In genomic region chr4:75995727-75996126, GRCh38 we compare ENCODE assay signal across 8 cellular contexts. TPM values are rescaled to one million over a fixed set of nuclear protein-coding genes. Genes with fewer than 3 reads are reported as not detected.
DNase-seq lines count a peak whose midpoint lies in the region; ATAC-seq, FAIRE-seq and TF ChIP-seq lines count a peak whose summit lies in the region.

No MANE protein-coding gene starts in this region.

- H3K9me2 ChIP-seq in Karpas-422 (replicated peaks; ENCODE audit: insufficient read depth, low read length) (no peaks in the 10 kb centered on the region), PC-3 (replicated peaks; ENCODE audit: low read length) (no peaks in the 10 kb centered on the region)

- peaks cover 0 to 2% (median 0%) of the 10 kb centered on the region in 11 donors for H3K9me3 Mint-ChIP-seq in naive thymus-derived CD4-positive, alpha-beta T cell

- POLR2A ChIA-PET in PC-3 (lab: Charles Lee; ENCODE audit: unreplicated experiment) = no interaction called here
- POLR2A ChIA-PET in naive thymus-derived CD4-positive, alpha-beta T cell (lab: Charles Lee) = interaction anchor here (0.6 kb wide), 1 partner anchor 64 kb away, joined by 3 read pairs; no protein-coding TSS in a partner anchor

- no peak overlapping the region for H3K27ac Mint-ChIP-seq in naive thymus-derived CD4-positive, alpha-beta T cell

- no peaks in the 10 kb centered on the region for H3K36me3 ChIP-seq in Karpas-422 (ENCODE audit: insufficient read depth, low read length)
- H3K36me3 ChIP-seq in PC-3 (ENCODE audit: low read depth, low read length) = no peaks in the 10 kb centered on the region
- H3K36me3 ChIP-seq in naive thymus-derived CD4-positive, alpha-beta T cell (ENCODE audit: control insufficient read depth in 2 of 3, insufficient read depth in 3 of 3, low read length in 3 of 3) = peaks cover 0 to under 1% (median 0%) of the 10 kb centered on the region in 3 experiments

- no peak overlapping the region for H3K4me3 ChIP-seq in Karpas-422 (ENCODE audit: low read length)
- H3K4me3 ChIP-seq in PC-3 (ENCODE audit: low read length) = no peak overlapping the region
- H3K4me3 ChIP-seq in naive thymus-derived CD4-positive, alpha-beta T cell (ENCODE audit: low read length) = no peak overlapping the region

- H3K27ac ChIP-seq in Karpas-422 (ENCODE audit: low read length) (no peak overlapping the region), PC-3 (ENCODE audit: low read length) (no peak overlapping the region)
- no peak overlapping the region for H3K27ac ChIP-seq in naive thymus-derived CD4-positive, alpha-beta T cell (ENCODE audit: low read depth, low read length)

- H4K20me1 ChIP-seq in Karpas-422 (ENCODE audit: insufficient read depth, low read depth, low read length) (no peaks in the 10 kb centered on the region), PC-3 (ENCODE audit: low read length) (no peaks in the 10 kb centered on the region)

- H3K27me3 ChIP-seq in Karpas-422 (ENCODE audit: low read length) (no peaks in the 10 kb centered on the region), PC-3 (ENCODE audit: low read length) (no peaks in the 10 kb centered on the region)
- H3K27me3 ChIP-seq in naive thymus-derived CD4-positive, alpha-beta T cell (ENCODE audit: control insufficient read depth in 2 of 2, insufficient read depth in 2 of 2, low read length in 2 of 2) = no peaks in the 10 kb centered on the region

- H3K9ac ChIP-seq in Karpas-422 (ENCODE audit: low read length) (no peak overlapping the region), PC-3 (ENCODE audit: low read length) (no peak overlapping the region)

- H3K27me3 Mint-ChIP-seq in naive thymus-derived CD4-positive, alpha-beta T cell = peaks cover 0 to 10% (median 2%) of the 10 kb centered on the region in 5 donors

- no peaks in the 10 kb centered on the region for H3F3A ChIP-seq in PC-3 (ENCODE audit: low read length, unreplicated experiment)

- peaks cover under 1% of the 10 kb centered on the region for H3K79me2 ChIP-seq in Karpas-422 (ENCODE audit: low read length)
- H3K79me2 ChIP-seq in PC-3 (ENCODE audit: low read length) = peaks cover 4% of the 10 kb centered on the region

- intact Hi-C loops in PC-3 (cut with micrococcal nuclease) = loop anchor here (1.0 kb wide), 1 partner anchor 72 kb away; no protein-coding TSS in a partner anchor
- intact Hi-C loops in naive thymus-derived CD4-positive, alpha-beta T cell (cut with micrococcal nuclease) = loop anchor here (1.0 to 10.0 kb wide), 4 partner anchors 72 to 949 kb away; partner anchors contain the start of genes SCARB2 (in 1 of the 2) and SEPTIN11 (in 1 of the 2)

- DNase-seq in ELF-1 (ENCODE audit: low read depth, low spot score) (peak; percentile 65), Karpas-422 (peak; percentile 77), PC-3 (peak; percentile 73), cerebellar nuclear complex (lab: John Stamatoyannopoulos, UW) (no peak)
- peak in 7 of 9 donors; percentile 13 to 62 (median 43) for DNase-seq in naive thymus-derived CD4-positive, alpha-beta T cell

- H3K4me2 ChIP-seq in Karpas-422 (ENCODE audit: low read depth, low read length, poor library complexity, severe bottlenecking) (no peak overlapping the region), PC-3 (ENCODE audit: low read length) (no peak overlapping the region)

- H3K4me1 ChIP-seq in Karpas-422 (ENCODE audit: low read length) = 0 out of 2 replicates have a peak, but pooled peaks cover 3% of the 10 kb centered on the region
- H3K4me1 ChIP-seq in PC-3 (ENCODE audit: insufficient read depth, low read length) = no peaks in the 10 kb centered on the region
- H3K4me1 ChIP-seq in naive thymus-derived CD4-positive, alpha-beta T cell (ENCODE audit: control insufficient read depth in 2 of 2, insufficient read depth in 2 of 2, low read length in 2 of 2) = no peaks in the 10 kb centered on the region

- peaks cover 0 to 10% (median 5%) of the 10 kb centered on the region in 7 donors for H3K4me1 Mint-ChIP-seq in naive thymus-derived CD4-positive, alpha-beta T cell

- H2AFZ ChIP-seq in Karpas-422 (ENCODE audit: low read length) (no peak overlapping the region), PC-3 (ENCODE audit: low read length) (no peak overlapping the region)

- FAIRE-seq in endometrium (lab: Jason Lieb, UNC) = peak; percentile 89

- no peaks in the 10 kb centered on the region for H3K36me3 Mint-ChIP-seq in naive thymus-derived CD4-positive, alpha-beta T cell

- BruUV-seq in PC-3 (replicated peaks; lab: Mats Ljungman, UMichigan) = no TSS peak

- CTCF ChIA-PET in PC-3 (lab: Charles Lee) = interaction anchor here (0.6 to 1.1 kb wide), 5 partner anchors 67 to 92 kb away, joined by 3 to 6 read pairs (median 4); no protein-coding TSS in a partner anchor
- CTCF ChIA-PET in naive thymus-derived CD4-positive, alpha-beta T cell (lab: Charles Lee) = interaction anchor here (0.6 to 1.9 kb wide), 14 partner anchors 10 to 1085 kb away, joined by 3 to 6 read pairs (median 4); no protein-coding TSS in a partner anchor

- no peaks in the 10 kb centered on the region for H3K9me3 ChIP-seq in Karpas-422 (ENCODE audit: low read length)
- H3K9me3 ChIP-seq in PC-3 (ENCODE audit: low read length) = no peaks in the 10 kb centered on the region
- no peaks in the 10 kb centered on the region for H3K9me3 ChIP-seq in naive thymus-derived CD4-positive, alpha-beta T cell (ENCODE audit: control insufficient read depth in 2 of 3, low read length in 3 of 3)

- TF ChIP-seq CTCF in PC-3 (conservative IDR thresholded peaks at IDR 0.05; ENCODE audit: low read depth, low read length) = peak; percentile 57

- ATAC-seq in PC-3 = peak; percentile 35; the same call in 1 of the 2 replicates
- peak; percentile 39 for ATAC-seq in naive thymus-derived CD4-positive, alpha-beta T cell
- no peak for ATAC-seq in GM21515 (IDR thresholded peaks at IDR 0.05; ENCODE audit: unreplicated experiment)
- no peak for ATAC-seq in HG03565 (IDR thresholded peaks at IDR 0.05; ENCODE audit: unreplicated experiment)

- H3K4me3 Mint-ChIP-seq in naive thymus-derived CD4-positive, alpha-beta T cell = no peak overlapping the region

RNA-seq across cellular contexts. Expression of gene SDAD1, which starts 5.0 kb away (rescaled TPM):
- total RNA-seq in Karpas-422 (2014; rRNA removed; shearing (Covaris generic); ENCODE audit: low replicate concordance) = 24.9 and 27.3 TPM in 2 replicates
- total RNA-seq in PC-3 (2014; rRNA removed) = 29.2 and 34.1 TPM in 2 replicates
- total RNA-seq in naive thymus-derived CD4-positive, alpha-beta T cell = 10 to 100 TPM; 32.6 to 65.1 (median 52.9) TPM
- 100 to 1,000 TPM in 1 of 2 donors, 10 to 100 TPM in 1; 96.6 to 118 TPM for polyA plus RNA-seq in naive thymus-derived CD4-positive, alpha-beta T cell

RNA-seq across cellular contexts. Expression of gene CXCL9, which starts 11.6 kb away (rescaled TPM):
- not detected in 2 replicates for total RNA-seq in Karpas-422 (2014; rRNA removed; shearing (Covaris generic); ENCODE audit: low replicate concordance)
- total RNA-seq in PC-3 (2014; rRNA removed) = not detected in 2 replicates
- total RNA-seq in naive thymus-derived CD4-positive, alpha-beta T cell = not detected
- not detected for polyA plus RNA-seq in naive thymus-derived CD4-positive, alpha-beta T cell

RNA-seq across cellular contexts. Expression of gene CXCL10, which starts 27.6 kb away (rescaled TPM):
- total RNA-seq in Karpas-422 (2014; rRNA removed; shearing (Covaris generic); ENCODE audit: low replicate concordance) = not detected in 2 replicates
- total RNA-seq in PC-3 (2014; rRNA removed) = 0.81 TPM in 1 of 2 replicates, not detected in the other
- 1 to 10 TPM in 1 of 5 experiments, under 1 TPM in 1, not detected in 3; 0.32 to 2.3 TPM for total RNA-seq in naive thymus-derived CD4-positive, alpha-beta T cell
- polyA plus RNA-seq in naive thymus-derived CD4-positive, alpha-beta T cell = not detected

RNA-seq across cellular contexts. Expression of gene CXCL11, which starts 40.1 kb away (rescaled TPM):
- not detected in 2 replicates for total RNA-seq in Karpas-422 (2014; rRNA removed; shearing (Covaris generic); ENCODE audit: low replicate concordance)
- 0.46 TPM in 1 of 2 replicates, not detected in the other for total RNA-seq in PC-3 (2014; rRNA removed)
- not detected for total RNA-seq in naive thymus-derived CD4-positive, alpha-beta T cell
- polyA plus RNA-seq in naive thymus-derived CD4-positive, alpha-beta T cell = not detected

RNA-seq across cellular contexts. Expression of gene NAAA, which starts 54.9 kb away (rescaled TPM):
- total RNA-seq in Karpas-422 (2014; rRNA removed; shearing (Covaris generic); ENCODE audit: low replicate concordance) = 13.8 and 15.1 TPM in 2 replicates
- total RNA-seq in PC-3 (2014; rRNA removed) = 21.9 and 48.6 TPM in 2 replicates
- 100 to 1,000 TPM in 1 of 5 experiments, 10 to 100 TPM in 4; 36.9 to 103 (median 80.3) TPM for total RNA-seq in naive thymus-derived CD4-positive, alpha-beta T cell
- polyA plus RNA-seq in naive thymus-derived CD4-positive, alpha-beta T cell = 10 to 100 TPM; 69.5 to 94.3 TPM

Comparison
In these comparisons a context has a peak if more than half of its experiments do, and no peak if none do; other contexts are left out.
1. DNase-seq: peak in ELF-1 (single experiment), Karpas-422 (single experiment), PC-3 (single experiment) and naive thymus-derived CD4-positive, alpha-beta T cell (7 of 9); none in cerebellar nuclear complex (0 of 2).
2. ATAC-seq: peak in PC-3 (single experiment) and naive thymus-derived CD4-positive, alpha-beta T cell (single experiment); none in GM21515 (single experiment) and HG03565 (single experiment).